Comparison of ENCODE assay signal across 8 cellular contexts in the genomic region with DNA sequence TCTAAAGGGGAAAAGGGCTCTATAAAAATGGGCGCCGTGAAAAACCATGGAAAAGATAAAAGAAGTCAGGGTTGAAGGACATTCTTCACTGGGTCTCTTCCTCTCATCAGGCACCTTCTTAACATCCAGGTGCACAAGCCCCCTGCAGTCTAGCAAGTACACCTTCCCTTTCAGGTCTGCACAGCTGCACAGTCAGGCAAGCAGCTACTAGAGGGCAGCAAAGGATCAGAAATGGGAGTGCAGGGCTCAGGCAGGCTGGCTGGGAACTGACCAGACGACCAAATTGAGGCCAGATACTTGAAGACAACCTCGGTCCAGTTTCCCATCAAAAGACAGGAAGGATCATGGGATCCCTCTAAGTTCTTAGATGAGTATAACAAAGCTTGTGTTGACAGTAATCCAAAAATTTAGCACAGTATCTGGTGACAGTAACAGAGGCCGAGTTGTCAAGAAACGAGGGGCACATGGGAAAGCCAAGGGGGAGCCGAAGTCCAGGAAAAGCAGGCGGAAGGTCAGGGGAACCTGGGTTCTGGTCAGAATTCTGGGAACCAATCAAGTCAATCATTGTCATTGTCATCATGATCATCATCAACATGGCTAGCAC. TPM values are rescaled to one million over a fixed set of nuclear protein-coding genes. Genes with fewer than 3 reads are reported as not detected.
DNase-seq lines count a peak whose midpoint lies in the region; ATAC-seq and TF ChIP-seq lines count a peak whose summit lies in the region.

No MANE protein-coding gene starts in this region.

- ATAC-seq in GM18909 (IDR thresholded peaks at IDR 0.05; ENCODE audit: poor library complexity, unreplicated experiment) (peak; percentile 78), HG03442 (IDR thresholded peaks at IDR 0.05; ENCODE audit: unreplicated experiment) (peak; percentile 69)
- ATAC-seq in activated naive CD4-positive, alpha-beta T cell treated with anti-CD3 and anti-CD28 coated beads, Interleukin-2, amount 50 U/mL, for 72 hours: peak; percentile 63 to 67

- no peaks in the 10 kb centered on the region for H3K36me3 Mint-ChIP-seq in CD14-positive monocyte
- H3K36me3 Mint-ChIP-seq in activated naive CD4-positive, alpha-beta T cell treated with anti-CD3 and anti-CD28 coated beads, Interleukin-2, amount 50 U/mL, for 72 hours: no peaks in the 10 kb centered on the region

- H3K9me3 Mint-ChIP-seq in CD14-positive monocyte: peaks cover 0 to 2% (median 0%) of the 10 kb centered on the region in 7 donors
- no peaks in the 10 kb centered on the region for H3K9me3 Mint-ChIP-seq in activated naive CD4-positive, alpha-beta T cell treated with anti-CD3 and anti-CD28 coated beads, Interleukin-2, amount 50 U/mL, for 72 hours

- no peak overlapping the region for H3K4me3 Mint-ChIP-seq in CD14-positive monocyte

- peak overlapping the region in 1 of 7 donors; percentile 43 for H3K27ac Mint-ChIP-seq in CD14-positive monocyte
- no peak overlapping the region for H3K27ac Mint-ChIP-seq in activated naive CD4-positive, alpha-beta T cell treated with anti-CD3 and anti-CD28 coated beads, Interleukin-2, amount 50 U/mL, for 72 hours

- intact Hi-C loops in CD14-positive monocyte (cut with micrococcal nuclease): loop anchor here in 1 of 2 donors (5.0 kb wide), 1 partner anchor 173 kb away; no protein-coding TSS in a partner anchor

- TF ChIP-seq CTCF in CD14-positive monocyte (IDR thresholded peaks at IDR 0.05): peak; percentile 66

- H3K4me1 Mint-ChIP-seq in CD14-positive monocyte: peaks cover 35% of the 10 kb centered on the region

- DNase-seq in CD14-positive monocyte (ENCODE audit: low spot score) (no peak), NCI-H774 (lab: John Stamatoyannopoulos, UW) (peak; percentile 77), hepatic stellate cell (ENCODE audit: low spot score) (peak; percentile 7), epidermal melanocyte (ENCODE audit: insufficient read length, low spot score) (no peak)
- DNase-seq in activated naive CD4-positive, alpha-beta T cell treated with anti-CD3 and anti-CD28 coated beads, Interleukin-2, amount 50 U/mL, for 72 hours (ENCODE audit: low spot score in 2 of 2): peak in 1 of 2 donors; percentile 25
- DNase-seq in stimulated activated CD4-positive, alpha-beta T cell treated with anti-CD3 and anti-CD28 coated beads, Interleukin-15, amount 100 ng/mL, for 24 hours: peak; percentile 22

- peaks cover 0 to 3% (median 0%) of the 10 kb centered on the region in 3 donors for H3K27me3 Mint-ChIP-seq in CD14-positive monocyte (ENCODE audit: low read depth in 3 of 3)

RNA-seq across cellular contexts. Expression of gene GRIP1, which starts 10.1 kb away (rescaled TPM):
- not detected for polyA plus RNA-seq in CD14-positive monocyte
- under 1 TPM; 0.66 to 0.82 TPM for total RNA-seq in activated naive CD4-positive, alpha-beta T cell treated with anti-CD3 and anti-CD28 coated beads, Interleukin-2, amount 50 U/mL, for 72 hours

Comparison
In these comparisons a context has a peak if more than half of its experiments do, and no peak if none do; other contexts are left out.
1. DNase-seq: peak in NCI-H774 (single experiment), hepatic stellate cell (single experiment) and stimulated activated CD4-positive, alpha-beta T cell treated with anti-CD3 and anti-CD28 coated beads, Interleukin-15, amount 100 ng/mL, for 24 hours (single experiment); none in CD14-positive monocyte (single experiment) and epidermal melanocyte (single experiment).
2. Peak in every context shown above with its lines, with median percentiles within 50 percentile points of each other: ATAC-seq.